1 cellular context compared by ENCODE assay signal in genomic region chr17:82037113-82037888, GRCh38.
TF ChIP-seq lines count a peak whose summit lies in the region.

Gene DCXR (minus strand): TSS chr17:82037697. CDS start chr17:82037682, 15 bp downstream.

TF ChIP-seq in HepG2, 621 proteins besides CTCF, POLR2A, EP300 and RAD21 (continued from another document and continues in another):
- TF ChIP-seq ATF4 (CRISPR knock-in tag; IDR thresholded peaks at IDR 0.05) (no peak), ZNF567 (CRISPR knock-in tag; IDR thresholded peaks at IDR 0.05; ENCODE audit: borderline replicate concordance) (0 out of 2 replicates have a peak, but pooled peaks have one; percentile 86), ZFP36 (IDR thresholded peaks at IDR 0.05; ENCODE audit: borderline replicate concordance, low read depth, low read length, partially characterized antibody) (no peak), ZBTB2 (CRISPR knock-in tag; IDR thresholded peaks at IDR 0.05; ENCODE audit: low read depth) (0 out of 2 replicates have a peak, but pooled peaks have one; percentile 21), ZFP36L2 (CRISPR knock-in tag; IDR thresholded peaks at IDR 0.05) (no peak; the same call in none of the 2 replicates), NCOR1 (IDR thresholded peaks at IDR 0.05; ENCODE audit: borderline replicate concordance, low read length) (peak; percentile 50; the same call in 1 of the 2 replicates), ZNF619 (CRISPR knock-in tag; IDR thresholded peaks at IDR 0.05) (peak; percentile 91; the same call in 1 of the 2 replicates), FOXA1 (IDR thresholded peaks at IDR 0.05) (no peak), FOXA1 (CRISPR knock-in tag; IDR thresholded peaks at IDR 0.05) (no peak; the same call in 1 of the 2 replicates), CENPX (CRISPR knock-in tag; IDR thresholded peaks at IDR 0.05) (no peak), ZNF30 (CRISPR knock-in tag; IDR thresholded peaks at IDR 0.05) (peak; percentile 53; the same call in 1 of the 2 replicates), ZNF678 (CRISPR knock-in tag; IDR thresholded peaks at IDR 0.05) (peak; percentile 93; the same call in 1 of the 2 replicates), MAFK (conservative IDR thresholded peaks at IDR 0.05 in 1 of 2, IDR thresholded peaks at IDR 0.05 in 1 of 2; ENCODE audit: low read length in 2 of 2) (no peak), IRF1 (CRISPR knock-in tag; IDR thresholded peaks at IDR 0.05; ENCODE audit: low read depth) (no peak), HCFC1 (IDR thresholded peaks at IDR 0.05; ENCODE audit: low read depth, low read length) (0 out of 2 replicates have a peak, but pooled peaks have one; percentile 9), XRCC5 (optimal IDR thresholded peaks at IDR 0.05; ENCODE audit: low read length) (peak; percentile 98), MXD3 (CRISPR knock-in tag; IDR thresholded peaks at IDR 0.05) (peak; percentile 91; the same call in 1 of the 2 replicates), REXO4 (CRISPR knock-in tag; IDR thresholded peaks at IDR 0.05; ENCODE audit: borderline replicate concordance) (no peak; the same call in 1 of the 2 replicates), ZNF432 (CRISPR knock-in tag; IDR thresholded peaks at IDR 0.05; ENCODE audit: borderline replicate concordance) (no peak), ZNF318 (CRISPR knock-in tag; IDR thresholded peaks at IDR 0.05) (peak; percentile 16; the same call in 1 of the 2 replicates), THAP11 (CRISPR knock-in tag; IDR thresholded peaks at IDR 0.05) (peak; percentile 83), PLRG1 (conservative IDR thresholded peaks at IDR 0.05) (no peak), MLXIP (CRISPR knock-in tag; IDR thresholded peaks at IDR 0.05; ENCODE audit: borderline replicate concordance) (no peak), RCOR2 (CRISPR knock-in tag; IDR thresholded peaks at IDR 0.05) (no peak), PPARG (CRISPR knock-in tag; conservative IDR thresholded peaks at IDR 0.05) (peak; percentile 52; the same call in 1 of the 2 replicates), RNF2 (conservative IDR thresholded peaks at IDR 0.05; ENCODE audit: low read depth) (peak; percentile 88; the same call in 1 of the 2 replicates), ZBTB14 (CRISPR knock-in tag; IDR thresholded peaks at IDR 0.05) (peak; percentile 82), LCORL (IDR thresholded peaks at IDR 0.05) (no peak), LCORL (CRISPR knock-in tag; IDR thresholded peaks at IDR 0.05) (peak; percentile 85; the same call in 1 of the 2 replicates), ZNF740 (CRISPR knock-in tag; IDR thresholded peaks at IDR 0.05) (no peak), ZNF83 (CRISPR knock-in tag; IDR thresholded peaks at IDR 0.05; ENCODE audit: borderline replicate concordance) (peak; percentile 96; the same call in 1 of the 2 replicates), GLI4 (CRISPR knock-in tag; IDR thresholded peaks at IDR 0.05; ENCODE audit: borderline replicate concordance) (no peak), ZKSCAN8 (CRISPR knock-in tag; IDR thresholded peaks at IDR 0.05; ENCODE audit: borderline replicate concordance) (peak; percentile 14; the same call in 1 of the 2 replicates), SOX13 (IDR thresholded peaks at IDR 0.05) (no peak; the same call in 1 of the 2 replicates), SOX13 (CRISPR knock-in tag; conservative IDR thresholded peaks at IDR 0.05 in 1 of 2, IDR thresholded peaks at IDR 0.05 in 1 of 2) (peak in 1 of 2 experiments; percentile 27; a peak in 1 of 4 replicates), MBNL3 (CRISPR knock-in tag; conservative IDR thresholded peaks at IDR 0.05) (no peak), EED (CRISPR knock-in tag; IDR thresholded peaks at IDR 0.05) (peak; percentile 55), ZFP1 (CRISPR knock-in tag; IDR thresholded peaks at IDR 0.05) (no peak), KLF6 (CRISPR knock-in tag; IDR thresholded peaks at IDR 0.05) (peak; percentile 99), MBD4 (IDR thresholded peaks at IDR 0.05; ENCODE audit: borderline replicate concordance, low read length) (no peak), ZNF572 (CRISPR knock-in tag; IDR thresholded peaks at IDR 0.05) (no peak), CREB1 (IDR thresholded peaks at IDR 0.05) (no peak), CREB1 (CRISPR knock-in tag; IDR thresholded peaks at IDR 0.05) (no peak), TEF (CRISPR knock-in tag; IDR thresholded peaks at IDR 0.05) (no peak), ZNF773 (CRISPR knock-in tag; IDR thresholded peaks at IDR 0.05; ENCODE audit: borderline replicate concordance) (no peak; the same call in 1 of the 2 replicates), ZNF484 (CRISPR knock-in tag; IDR thresholded peaks at IDR 0.05; ENCODE audit: borderline replicate concordance, low read depth) (no peak), HNRNPLL (IDR thresholded peaks at IDR 0.05; ENCODE audit: low read depth, low read length, poor library complexity, severe bottlenecking) (peak; percentile 96), ZNF550 (CRISPR knock-in tag; IDR thresholded peaks at IDR 0.05; ENCODE audit: borderline replicate concordance) (0 out of 2 replicates have a peak, but pooled peaks have one; percentile 55)
